Comparison of ENCODE assay signal across 1 cellular context in genomic region chr20:31675828-31676533, GRCh38.
A peak's percentile ranks its signal among the peaks of the same experiment; 100 is the strongest.
TF ChIP-seq lines count a peak whose summit lies in the region.

No MANE protein-coding gene starts in this region.

TF ChIP-seq in K562, 482 proteins besides CTCF, POLR2A, EP300 and RAD21 (continued from another document and continues in another):
- TF ChIP-seq, protein P1, sequence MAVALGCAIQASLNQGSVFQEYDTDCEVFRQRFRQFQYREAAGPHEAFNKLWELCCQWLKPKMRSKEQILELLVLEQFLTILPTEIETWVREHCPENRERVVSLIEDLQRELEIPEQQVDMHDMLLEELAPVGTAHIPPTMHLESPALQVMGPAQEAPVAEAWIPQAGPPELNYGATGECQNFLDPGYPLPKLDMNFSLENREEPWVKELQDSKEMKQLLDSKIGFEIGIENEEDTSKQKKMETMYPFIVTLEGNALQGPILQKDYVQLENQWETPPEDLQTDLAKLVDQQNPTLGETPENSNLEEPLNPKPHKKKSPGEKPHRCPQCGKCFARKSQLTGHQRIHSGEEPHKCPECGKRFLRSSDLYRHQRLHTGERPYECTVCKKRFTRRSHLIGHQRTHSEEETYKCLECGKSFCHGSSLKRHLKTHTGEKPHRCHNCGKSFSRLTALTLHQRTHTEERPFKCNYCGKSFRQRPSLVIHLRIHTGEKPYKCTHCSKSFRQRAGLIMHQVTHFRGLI (CRISPR knock-in tag; IDR thresholded peaks at IDR 0.05) = peak; percentile 73; the same call in 1 of the 2 replicates
- TF ChIP-seq HDAC3 (IDR thresholded peaks at IDR 0.05; ENCODE audit: borderline replicate concordance, partially characterized antibody) (peak; percentile 98), RAD51 (IDR thresholded peaks at IDR 0.05; ENCODE audit: borderline replicate concordance, low read depth) (peak; percentile 41; the same call in 1 of the 2 replicates), SETDB1 (IDR thresholded peaks at IDR 0.05; ENCODE audit: low read length) (no peak), SMARCB1 (IDR thresholded peaks at IDR 0.05; ENCODE audit: insufficient read length, low read depth) (peak; percentile 73), TRIM28 (IDR thresholded peaks at IDR 0.05) (no peak), ZNF778 (CRISPR knock-in tag; IDR thresholded peaks at IDR 0.05) (no peak), SNIP1 (IDR thresholded peaks at IDR 0.05; ENCODE audit: low read depth) (no peak), ZNF668 (CRISPR knock-in tag; IDR thresholded peaks at IDR 0.05) (peak; percentile 68; the same call in 1 of the 2 replicates), PYGO2 (tag; IDR thresholded peaks at IDR 0.05) (peak; percentile 49; the same call in 1 of the 2 replicates), ZNF512 (tag; IDR thresholded peaks at IDR 0.05) (no peak), BCOR (IDR thresholded peaks at IDR 0.05) (peak; percentile 83), ZFP1 (CRISPR knock-in tag; IDR thresholded peaks at IDR 0.05) (0 out of 2 replicates have a peak, but pooled peaks have one; percentile 49), PHF8 (IDR thresholded peaks at IDR 0.05; ENCODE audit: borderline replicate concordance, low read length) (no peak), CUX1 (CRISPR knock-in tag; IDR thresholded peaks at IDR 0.05) (no peak; the same call in 1 of the 2 replicates), ZNF282 (CRISPR knock-in tag; IDR thresholded peaks at IDR 0.05) (no peak), STAT5A (IDR thresholded peaks at IDR 0.05; ENCODE audit: borderline replicate concordance, low read length) (peak; percentile 100), THAP7 (CRISPR knock-in tag; IDR thresholded peaks at IDR 0.05) (0 out of 2 replicates have a peak, but pooled peaks have one; percentile 19), CBFA2T3 (IDR thresholded peaks at IDR 0.05) (peak; percentile 99), ZC3H4 (CRISPR knock-in tag; IDR thresholded peaks at IDR 0.05; ENCODE audit: borderline replicate concordance) (no peak), ATF4 (CRISPR knock-in tag; IDR thresholded peaks at IDR 0.05) (no peak), ZNF3 (CRISPR knock-in tag; IDR thresholded peaks at IDR 0.05) (0 out of 2 replicates have a peak, but pooled peaks have one; percentile 60), MTA1 (IDR thresholded peaks at IDR 0.05; ENCODE audit: borderline replicate concordance) (peak; percentile 75; the same call in 1 of the 2 replicates), POLR2H (tag; IDR thresholded peaks at IDR 0.05; ENCODE audit: low read depth) (peak; percentile 66; the same call in 1 of the 2 replicates), HSF4 (CRISPR knock-in tag; IDR thresholded peaks at IDR 0.05; ENCODE audit: borderline replicate concordance) (peak; percentile 88; the same call in 1 of the 2 replicates), ZNF766 (CRISPR knock-in tag; conservative IDR thresholded peaks at IDR 0.05) (peak; percentile 83; the same call in 1 of the 2 replicates), ZNF830 (CRISPR knock-in tag; IDR thresholded peaks at IDR 0.05) (peak; percentile 75; the same call in 1 of the 2 replicates), ETS1 (conservative IDR thresholded peaks at IDR 0.05; ENCODE audit: control insufficient read depth, low read depth, low read length) (peak; percentile 86), SREBF2 (CRISPR knock-in tag; IDR thresholded peaks at IDR 0.05) (no peak), RNF2 (IDR thresholded peaks at IDR 0.05) (peak; percentile 99), NCOA1 (IDR thresholded peaks at IDR 0.05; ENCODE audit: low read depth) (peak; percentile 95), MTA2 (IDR thresholded peaks at IDR 0.05; ENCODE audit: low read depth) (peak; percentile 97), KLF10 (CRISPR knock-in tag; IDR thresholded peaks at IDR 0.05) (0 out of 2 replicates have a peak, but pooled peaks have one; percentile 52)
- TF ChIP-seq, protein P2, sequence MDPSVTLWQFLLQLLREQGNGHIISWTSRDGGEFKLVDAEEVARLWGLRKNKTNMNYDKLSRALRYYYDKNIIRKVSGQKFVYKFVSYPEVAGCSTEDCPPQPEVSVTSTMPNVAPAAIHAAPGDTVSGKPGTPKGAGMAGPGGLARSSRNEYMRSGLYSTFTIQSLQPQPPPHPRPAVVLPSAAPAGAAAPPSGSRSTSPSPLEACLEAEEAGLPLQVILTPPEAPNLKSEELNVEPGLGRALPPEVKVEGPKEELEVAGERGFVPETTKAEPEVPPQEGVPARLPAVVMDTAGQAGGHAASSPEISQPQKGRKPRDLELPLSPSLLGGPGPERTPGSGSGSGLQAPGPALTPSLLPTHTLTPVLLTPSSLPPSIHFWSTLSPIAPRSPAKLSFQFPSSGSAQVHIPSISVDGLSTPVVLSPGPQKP (CRISPR knock-in tag; IDR thresholded peaks at IDR 0.05) = no peak
- TF ChIP-seq, protein P3, sequence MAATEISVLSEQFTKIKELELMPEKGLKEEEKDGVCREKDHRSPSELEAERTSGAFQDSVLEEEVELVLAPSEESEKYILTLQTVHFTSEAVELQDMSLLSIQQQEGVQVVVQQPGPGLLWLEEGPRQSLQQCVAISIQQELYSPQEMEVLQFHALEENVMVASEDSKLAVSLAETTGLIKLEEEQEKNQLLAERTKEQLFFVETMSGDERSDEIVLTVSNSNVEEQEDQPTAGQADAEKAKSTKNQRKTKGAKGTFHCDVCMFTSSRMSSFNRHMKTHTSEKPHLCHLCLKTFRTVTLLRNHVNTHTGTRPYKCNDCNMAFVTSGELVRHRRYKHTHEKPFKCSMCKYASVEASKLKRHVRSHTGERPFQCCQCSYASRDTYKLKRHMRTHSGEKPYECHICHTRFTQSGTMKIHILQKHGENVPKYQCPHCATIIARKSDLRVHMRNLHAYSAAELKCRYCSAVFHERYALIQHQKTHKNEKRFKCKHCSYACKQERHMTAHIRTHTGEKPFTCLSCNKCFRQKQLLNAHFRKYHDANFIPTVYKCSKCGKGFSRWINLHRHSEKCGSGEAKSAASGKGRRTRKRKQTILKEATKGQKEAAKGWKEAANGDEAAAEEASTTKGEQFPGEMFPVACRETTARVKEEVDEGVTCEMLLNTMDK (IDR thresholded peaks at IDR 0.05; ENCODE audit: borderline replicate concordance, insufficient read depth, low read depth, low read length, poor library complexity, severe bottlenecking) = no peak
- TF ChIP-seq, protein P4, sequence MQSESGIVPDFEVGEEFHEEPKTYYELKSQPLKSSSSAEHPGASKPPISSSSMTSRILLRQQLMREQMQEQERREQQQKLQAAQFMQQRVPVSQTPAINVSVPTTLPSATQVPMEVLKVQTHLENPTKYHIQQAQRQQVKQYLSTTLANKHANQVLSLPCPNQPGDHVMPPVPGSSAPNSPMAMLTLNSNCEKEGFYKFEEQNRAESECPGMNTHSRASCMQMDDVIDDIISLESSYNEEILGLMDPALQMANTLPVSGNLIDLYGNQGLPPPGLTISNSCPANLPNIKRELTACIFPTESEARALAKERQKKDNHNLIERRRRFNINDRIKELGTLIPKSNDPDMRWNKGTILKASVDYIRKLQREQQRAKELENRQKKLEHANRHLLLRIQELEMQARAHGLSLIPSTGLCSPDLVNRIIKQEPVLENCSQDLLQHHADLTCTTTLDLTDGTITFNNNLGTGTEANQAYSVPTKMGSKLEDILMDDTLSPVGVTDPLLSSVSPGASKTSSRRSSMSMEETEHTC (IDR thresholded peaks at IDR 0.05) = peak; percentile 55
- TF ChIP-seq, protein P5, sequence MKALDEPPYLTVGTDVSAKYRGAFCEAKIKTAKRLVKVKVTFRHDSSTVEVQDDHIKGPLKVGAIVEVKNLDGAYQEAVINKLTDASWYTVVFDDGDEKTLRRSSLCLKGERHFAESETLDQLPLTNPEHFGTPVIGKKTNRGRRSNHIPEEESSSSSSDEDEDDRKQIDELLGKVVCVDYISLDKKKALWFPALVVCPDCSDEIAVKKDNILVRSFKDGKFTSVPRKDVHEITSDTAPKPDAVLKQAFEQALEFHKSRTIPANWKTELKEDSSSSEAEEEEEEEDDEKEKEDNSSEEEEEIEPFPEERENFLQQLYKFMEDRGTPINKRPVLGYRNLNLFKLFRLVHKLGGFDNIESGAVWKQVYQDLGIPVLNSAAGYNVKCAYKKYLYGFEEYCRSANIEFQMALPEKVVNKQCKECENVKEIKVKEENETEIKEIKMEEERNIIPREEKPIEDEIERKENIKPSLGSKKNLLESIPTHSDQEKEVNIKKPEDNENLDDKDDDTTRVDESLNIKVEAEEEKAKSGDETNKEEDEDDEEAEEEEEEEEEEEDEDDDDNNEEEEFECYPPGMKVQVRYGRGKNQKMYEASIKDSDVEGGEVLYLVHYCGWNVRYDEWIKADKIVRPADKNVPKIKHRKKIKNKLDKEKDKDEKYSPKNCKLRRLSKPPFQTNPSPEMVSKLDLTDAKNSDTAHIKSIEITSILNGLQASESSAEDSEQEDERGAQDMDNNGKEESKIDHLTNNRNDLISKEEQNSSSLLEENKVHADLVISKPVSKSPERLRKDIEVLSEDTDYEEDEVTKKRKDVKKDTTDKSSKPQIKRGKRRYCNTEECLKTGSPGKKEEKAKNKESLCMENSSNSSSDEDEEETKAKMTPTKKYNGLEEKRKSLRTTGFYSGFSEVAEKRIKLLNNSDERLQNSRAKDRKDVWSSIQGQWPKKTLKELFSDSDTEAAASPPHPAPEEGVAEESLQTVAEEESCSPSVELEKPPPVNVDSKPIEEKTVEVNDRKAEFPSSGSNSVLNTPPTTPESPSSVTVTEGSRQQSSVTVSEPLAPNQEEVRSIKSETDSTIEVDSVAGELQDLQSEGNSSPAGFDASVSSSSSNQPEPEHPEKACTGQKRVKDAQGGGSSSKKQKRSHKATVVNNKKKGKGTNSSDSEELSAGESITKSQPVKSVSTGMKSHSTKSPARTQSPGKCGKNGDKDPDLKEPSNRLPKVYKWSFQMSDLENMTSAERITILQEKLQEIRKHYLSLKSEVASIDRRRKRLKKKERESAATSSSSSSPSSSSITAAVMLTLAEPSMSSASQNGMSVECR (CRISPR knock-in tag; IDR thresholded peaks at IDR 0.05) = peak; percentile 86; the same call in 1 of the 2 replicates
